In genomic region chr19:43715776-43716175, GRCh38 we compare ENCODE assay signal across 17 cellular contexts. TPM values are rescaled to one million over a fixed set of nuclear protein-coding genes. Genes with fewer than 3 reads are reported as not detected.
DNase-seq lines count a peak whose midpoint lies in the region; ATAC-seq, FAIRE-seq and TF ChIP-seq lines count a peak whose summit lies in the region.
"Had no signal": no experiment of that assay in that cellular context is flagged by ENCODE, and none has a peak within 500 bp of the region (broad histone marks: within the 10 kb centered on the region; RNA-seq: fewer than 3 reads in every experiment).

A gene with protein sequence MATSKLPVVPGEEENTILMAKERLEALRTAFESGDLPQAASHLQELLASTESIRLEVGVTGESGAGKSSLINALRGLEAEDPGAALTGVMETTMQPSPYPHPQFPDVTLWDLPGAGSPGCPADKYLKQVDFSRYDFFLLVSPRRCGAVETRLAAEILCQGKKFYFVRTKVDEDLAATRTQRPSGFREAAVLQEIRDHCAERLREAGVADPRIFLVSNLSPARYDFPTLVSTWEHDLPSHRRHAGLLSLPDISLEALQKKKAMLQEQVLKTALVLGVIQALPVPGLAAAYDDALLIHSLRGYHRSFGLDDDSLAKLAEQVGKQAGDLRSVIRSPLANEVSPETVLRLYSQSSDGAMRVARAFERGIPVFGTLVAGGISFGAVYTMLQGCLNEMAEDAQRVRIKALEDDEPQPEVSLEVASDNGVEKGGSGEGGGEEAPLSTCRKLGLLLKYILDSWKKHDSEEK (plus strand): TSS chr19:43716076. CDS start chr19:43718559, 2,483 bp downstream.

- H3K27ac ChIP-seq in GM23338 (ENCODE audit: low read depth) (no peak within 1 kb of the TSS), H1 (ENCODE audit: low read depth, low read length) (no peak within 1 kb of the TSS), neural progenitor cell (no peak within 1 kb of the TSS), mesendoderm (ENCODE audit: low read depth, low read length) (no peak within 1 kb of the TSS), dorsolateral prefrontal cortex (no peak within 1 kb of the TSS)
- H3K27ac ChIP-seq: BLaER1 had no signal

- FAIRE-seq in H1 (lab: Jason Lieb, UNC): no peak

- TF ChIP-seq RAD21 in H1 (IDR thresholded peaks at IDR 0.05 in 1 of 2, conservative IDR thresholded peaks at IDR 0.05 in 1 of 2; ENCODE audit: low read depth in 2 of 2, low read length in 2 of 2): no peak

- H3K4me3 ChIP-seq in GM23338 (no peak within 1 kb of the TSS), H1 (ENCODE audit: extremely low read depth in 1 of 4, insufficient read depth in 2 of 4, low read depth in 3 of 4, low read length in 4 of 4) (no peak within 1 kb of the TSS), neural progenitor cell (no peak within 1 kb of the TSS), mesendoderm (ENCODE audit: low read length) (no peak within 1 kb of the TSS), dorsolateral prefrontal cortex (no peak within 1 kb of the TSS)
- H3K4me3 ChIP-seq: BLaER1, HAP-1 had no signal

- intact Hi-C loops in dorsolateral prefrontal cortex (cut with DNase I): no loop called here

- TF ChIP-seq CTCF in GM23338 (conservative IDR thresholded peaks at IDR 0.05; ENCODE audit: low read depth in 2 of 2) (no peak), H1 (IDR thresholded peaks at IDR 0.05; ENCODE audit: control extremely low read depth in 1 of 3, insufficient read depth in 1 of 3, low read depth in 1 of 3, low read length in 3 of 3) (no peak), neural progenitor cell (IDR thresholded peaks at IDR 0.05) (no peak), type B pancreatic cell (conservative IDR thresholded peaks at IDR 0.05) (no peak), dorsolateral prefrontal cortex (IDR thresholded peaks at IDR 0.05 in 54 of 56, conservative IDR thresholded peaks at IDR 0.05 in 2 of 56; ENCODE audit: low read depth in 1 of 56, partially characterized antibody in 56 of 56) (no peak)

- no peak within 1 kb of the TSS for H3K27ac Mint-ChIP-seq in GM23338
- H3K27ac Mint-ChIP-seq in neural progenitor cell: peak within 1 kb of the TSS; percentile 69
- peak within 1 kb of the TSS; percentile 16 for H3K27ac Mint-ChIP-seq in type B pancreatic cell
- H3K27ac Mint-ChIP-seq: CD4-positive, CD25-positive, alpha-beta regulatory T cell had no signal

- DNase-seq in GM23338 (ENCODE audit: low spot score): no peak
- DNase-seq in H1 (ENCODE audit: low read depth in 1 of 2, low spot score in 2 of 2): no peak
- DNase-seq in neural progenitor cell (ENCODE audit: low spot score): no peak
- DNase-seq in type B pancreatic cell (ENCODE audit: extremely low spot score, unreplicated experiment): no peak
- no peak for DNase-seq in mesendoderm
- DNase-seq in dorsolateral prefrontal cortex: no peak
- DNase-seq: 8988T; AML-193; Calu3; CD4-positive, CD25-positive, alpha-beta regulatory T cell; DMS 273 treated with DMSO at 0.1 percent for 48 hours; GOT3 had no signal

- H3K18ac ChIP-seq in H1 (ENCODE audit: extremely low read depth, low read length): no peak within 1 kb of the TSS; the same call in 1 of the 2 replicates
- H3K18ac ChIP-seq in mesendoderm (ENCODE audit: low read length): no peak within 1 kb of the TSS

- ATAC-seq in GM23338 (no peak), GM19397 (IDR thresholded peaks at IDR 0.05; ENCODE audit: unreplicated experiment) (no peak)

- CTCF ChIA-PET in H1 (lab: Charles Lee; ENCODE audit: partially characterized antibody): interaction anchor here (0.6 to 1.8 kb wide), 4 partner anchors 16 to 69 kb away, joined by 3 to 10 read pairs (median 4); no protein-coding TSS in a partner anchor

- no peaks in the 10 kb centered on the region for H3K23me2 ChIP-seq in H1 (ENCODE audit: low read depth, low read length)

- H3K4me2 ChIP-seq in GM23338 (no peak within 1 kb of the TSS), H1 (ENCODE audit: insufficient read depth in 1 of 2, low read depth in 2 of 2, low read length in 2 of 2) (no peak within 1 kb of the TSS), neural progenitor cell (no peak within 1 kb of the TSS), mesendoderm (ENCODE audit: low read length) (no peak within 1 kb of the TSS)
- H3K4me2 ChIP-seq: BLaER1 had no signal

- POLR2A ChIA-PET in H1 (lab: Charles Lee; ENCODE audit: partially characterized antibody): interaction anchor here (1.3 to 1.4 kb wide), 2 partner anchors 12 to 28 kb away, joined by 3 to 4 read pairs; no protein-coding TSS in a partner anchor

- H4K20me1 ChIP-seq in GM23338 (replicated peaks; ENCODE audit: insufficient read depth) (no peaks in the 10 kb centered on the region), H1 (replicated peaks in 1 of 2; ENCODE audit: control insufficient read depth in 1 of 2, insufficient read depth in 2 of 2, low read length in 2 of 2) (no peaks in the 10 kb centered on the region), neural progenitor cell (ENCODE audit: low read depth) (no peaks in the 10 kb centered on the region)
- H4K20me1 ChIP-seq: BLaER1 had no signal

- H3K27me3 Mint-ChIP-seq in GM23338 (ENCODE audit: insufficient read depth, low read depth, poor library complexity) (peaks cover 5% of the 10 kb centered on the region), neural progenitor cell (ENCODE audit: insufficient read depth, low read depth) (peaks cover 4% of the 10 kb centered on the region), type B pancreatic cell (peaks cover 3% of the 10 kb centered on the region)

- no peak within 1 kb of the TSS for H2BK12ac ChIP-seq in H1 (ENCODE audit: low read depth, low read length)

- H3K79me1 ChIP-seq in H1 (ENCODE audit: low read depth, low read length) (no peaks in the 10 kb centered on the region), mesendoderm (ENCODE audit: low read length) (no peaks in the 10 kb centered on the region)

- no peak within 1 kb of the TSS for H3K14ac ChIP-seq in H1 (ENCODE audit: insufficient read length)

- H3K4me1 ChIP-seq in GM23338 (ENCODE audit: insufficient read depth) (no peaks in the 10 kb centered on the region), H1 (replicated peaks in 1 of 4; ENCODE audit: control insufficient read depth in 3 of 4, insufficient read depth in 4 of 4, low read length in 3 of 4) (no peaks in the 10 kb centered on the region), neural progenitor cell (peaks cover 4% of the 10 kb centered on the region), mesendoderm (ENCODE audit: control insufficient read depth, low read depth, low read length) (no peaks in the 10 kb centered on the region)
- H3K4me1 ChIP-seq: BLaER1, HAP-1 had no signal

- no peak for TF ChIP-seq POLR2A in H1 (IDR thresholded peaks at IDR 0.05; ENCODE audit: control extremely low read depth in 1 of 2, low read depth in 2 of 2, low read length in 2 of 2)

- H3K27me3 ChIP-seq in GM23338 (ENCODE audit: insufficient read depth) (no peaks in the 10 kb centered on the region), H1 (replicated peaks in 1 of 4; ENCODE audit: control insufficient read depth in 3 of 4, extremely low read depth in 1 of 4, insufficient read depth in 3 of 4, low read length in 3 of 4) (no peaks in the 10 kb centered on the region), neural progenitor cell (no peaks in the 10 kb centered on the region), mesendoderm (ENCODE audit: insufficient read depth, low read length, poor library complexity) (no peaks in the 10 kb centered on the region), dorsolateral prefrontal cortex (no peaks in the 10 kb centered on the region)
- H3K27me3 ChIP-seq: BLaER1 had no signal

- no peak within 1 kb of the TSS for H3K4ac ChIP-seq in H1 (replicated peaks; ENCODE audit: insufficient read length, low read depth, low read length)
- no peak within 1 kb of the TSS for H3K4ac ChIP-seq in mesendoderm (ENCODE audit: low read depth, low read length)

- H2BK20ac ChIP-seq in H1 (ENCODE audit: low read length): no peak within 1 kb of the TSS

- H3K36me3 Mint-ChIP-seq in GM23338 (ENCODE audit: low read depth) (no peaks in the 10 kb centered on the region), neural progenitor cell (no peaks in the 10 kb centered on the region), type B pancreatic cell (no peaks in the 10 kb centered on the region)
- H3K36me3 Mint-ChIP-seq: CD4-positive, CD25-positive, alpha-beta regulatory T cell had no signal

- H3K23ac ChIP-seq in H1 (ENCODE audit: insufficient read length) (no peak within 1 kb of the TSS), mesendoderm (ENCODE audit: low read length) (no peak within 1 kb of the TSS)

- no peak within 1 kb of the TSS for H3K4me3 Mint-ChIP-seq in GM23338
- no peak within 1 kb of the TSS for H3K4me3 Mint-ChIP-seq in neural progenitor cell
- no peak within 1 kb of the TSS for H3K4me3 Mint-ChIP-seq in type B pancreatic cell
- H3K4me3 Mint-ChIP-seq: CD4-positive, CD25-positive, alpha-beta regulatory T cell had no signal

- H2AFZ ChIP-seq in GM23338: peak within 1 kb of the TSS; percentile 72
- 0 out of 2 replicates have a peak within 1 kb of the TSS, but pooled peaks have one; percentile 9 for H2AFZ ChIP-seq in H1 (ENCODE audit: low read length)
- no peak within 1 kb of the TSS for H2AFZ ChIP-seq in neural progenitor cell (replicated peaks)

- 63% methylated on average over 3 of the region's 4 CpGs; no CpG with 5 or more reads in 1 of the 2 experiments for WGBS in H1 (ENCODE audit: extremely low coverage in 1 of 2, insufficient coverage in 1 of 2, insufficient read length in 1 of 2, insufficient replicate concordance in 2 of 2, low coverage in 1 of 2, low lambda C conversion rate in 2 of 2, missing lambda C conversion rate in 1 of 2), 2 experiments
- no CpG with 5 or more reads among the region's 4 CpGs for WGBS in mesendoderm (ENCODE audit: extremely low coverage, insufficient coverage, low lambda C conversion rate)

- no peaks in the 10 kb centered on the region for H3K9me2 ChIP-seq in GM23338 (ENCODE audit: insufficient read depth)

- H3K36me3 ChIP-seq in GM23338 (ENCODE audit: insufficient read depth) (no peaks in the 10 kb centered on the region), H1 (ENCODE audit: control insufficient read depth in 2 of 4, insufficient read depth in 4 of 4, low read length in 3 of 4) (no peaks in the 10 kb centered on the region), neural progenitor cell (no peaks in the 10 kb centered on the region), mesendoderm (ENCODE audit: control insufficient read depth, insufficient read depth, low read length) (no peaks in the 10 kb centered on the region)
- H3K36me3 ChIP-seq: BLaER1, HAP-1 had no signal

- H3F3A ChIP-seq in GM23338 (replicated peaks; ENCODE audit: low read depth): no peaks in the 10 kb centered on the region
- H3F3A ChIP-seq in neural progenitor cell (ENCODE audit: low read depth): no peaks in the 10 kb centered on the region

- TF ChIP-seq EP300 in H1 (IDR thresholded peaks at IDR 0.05; ENCODE audit: borderline replicate concordance in 1 of 2, low read depth in 2 of 2, low read length in 2 of 2): no peak

- H4K5ac ChIP-seq in H1 (ENCODE audit: insufficient read length, low read depth, low read length): no peak within 1 kb of the TSS
- H4K5ac ChIP-seq in mesendoderm (ENCODE audit: low read length): no peak within 1 kb of the TSS

- no peaks in the 10 kb centered on the region for H3K79me2 ChIP-seq in GM23338 (replicated peaks; ENCODE audit: insufficient read depth)
- H3K79me2 ChIP-seq in H1 (ENCODE audit: control insufficient read depth in 1 of 2, insufficient read depth in 2 of 2, low read length in 2 of 2): no peaks in the 10 kb centered on the region
- H3K79me2 ChIP-seq in neural progenitor cell (ENCODE audit: low read depth): no peaks in the 10 kb centered on the region
- H3K79me2 ChIP-seq in mesendoderm (ENCODE audit: control insufficient read depth, insufficient read depth, low read length): no peaks in the 10 kb centered on the region

- H2AK5ac ChIP-seq in H1 (ENCODE audit: low read depth, low read length): no peak within 1 kb of the TSS
- H2AK5ac ChIP-seq in mesendoderm (ENCODE audit: low read length): no peak within 1 kb of the TSS

- H2BK5ac ChIP-seq in H1 (ENCODE audit: low read depth, low read length) (no peak within 1 kb of the TSS), mesendoderm (ENCODE audit: low read length) (no peak within 1 kb of the TSS)

- no peak within 1 kb of the TSS for H2BK120ac ChIP-seq in H1 (replicated peaks; ENCODE audit: low read depth, low read length)
- H2BK120ac ChIP-seq in mesendoderm (ENCODE audit: low read depth, low read length): no peak within 1 kb of the TSS

- H4K8ac ChIP-seq in H1 (ENCODE audit: extremely low read depth, insufficient read depth, low read length): no peak within 1 kb of the TSS
- no peak within 1 kb of the TSS for H4K8ac ChIP-seq in mesendoderm (ENCODE audit: low read depth, low read length)

- H3K9me3 ChIP-seq in H1 (ENCODE audit: insufficient read depth in 2 of 2, low read depth in 1 of 2, low read length in 1 of 2) (no peaks in the 10 kb centered on the region), neural progenitor cell (ENCODE audit: low read depth) (no peaks in the 10 kb centered on the region)
- H3K9me3 ChIP-seq: BLaER1, HAP-1 had no signal

- H3K56ac ChIP-seq in H1 (replicated peaks; ENCODE audit: insufficient read length, low read depth, low read length): no peak within 1 kb of the TSS
- H3K56ac ChIP-seq in mesendoderm (ENCODE audit: low read length): no peak within 1 kb of the TSS

- H3K9me3 Mint-ChIP-seq in GM23338 (no peaks in the 10 kb centered on the region), neural progenitor cell (no peaks in the 10 kb centered on the region), type B pancreatic cell (no peaks in the 10 kb centered on the region)

- no peaks in the 10 kb centered on the region for H3K4me1 Mint-ChIP-seq in GM23338
- H3K4me1 Mint-ChIP-seq in neural progenitor cell: peaks cover 5% of the 10 kb centered on the region
- H3K4me1 Mint-ChIP-seq in type B pancreatic cell (ENCODE audit: unreplicated experiment): no peaks in the 10 kb centered on the region
- H3K4me1 Mint-ChIP-seq: CD4-positive, CD25-positive, alpha-beta regulatory T cell had no signal

- no peak within 1 kb of the TSS for H4K91ac ChIP-seq in H1 (replicated peaks; ENCODE audit: insufficient read length, low read length)

- H2BK15ac ChIP-seq in H1 (ENCODE audit: low read length): no peak within 1 kb of the TSS
- H2BK15ac ChIP-seq in mesendoderm (replicated peaks; ENCODE audit: low read depth): no peak within 1 kb of the TSS

- H3K9ac ChIP-seq in H1 (replicated peaks in 1 of 4; ENCODE audit: extremely low read depth in 1 of 4, low read depth in 3 of 4, low read length in 3 of 4): no peak within 1 kb of the TSS
- H3K9ac ChIP-seq in neural progenitor cell: no peak within 1 kb of the TSS
- H3K9ac ChIP-seq in mesendoderm (ENCODE audit: low read length): no peak within 1 kb of the TSS
- H3K9ac ChIP-seq: BLaER1 had no signal

RNA-seq across cellular contexts. Expression of the gene that starts here (rescaled TPM):
- not detected in 2 replicates for total RNA-seq in GM23338 (2014; rRNA removed; shearing (Covaris generic))
- polyA plus RNA-seq in GM23338 (2016; fragmentation: Nextera tagmentation; extraction: Ambion mirVana): not detected in 2 replicates
- not detected in 2 replicates for total RNA-seq in H1 (2021; fragmentation: NEBNext Ultra II Directional; extraction: Animal tissue kit (Norgen Biotek cat#: 25700))
- polyA plus RNA-seq in H1 (2011; rRNA removed): not detected in 2 replicates
- not detected for polyA plus RNA-seq in H1 (2011; cell fraction: cytosol; rRNA removed)
- polyA plus RNA-seq in H1 (2011; cell fraction: nucleus; rRNA removed): not detected
- not detected in 4 replicates for polyA plus RNA-seq in H1 (2012, experiment 1 of 2)
- polyA plus RNA-seq in H1 (2012, experiment 2 of 2): not detected
- not detected for polyA plus RNA-seq in H1 (2013, experiment 1 of 2)
- polyA plus RNA-seq in H1 (2013, experiment 2 of 2): 0.06 TPM
- not detected in 2 replicates for polyA minus RNA-seq in H1 (2011; rRNA and poly(A)+ RNA removed)
- not detected for polyA minus RNA-seq in H1 (2011; cell fraction: cytosol; rRNA and poly(A)+ RNA removed)
- not detected for polyA minus RNA-seq in H1 (2011; cell fraction: nucleus; rRNA and poly(A)+ RNA removed)
- not detected in 2 replicates for total RNA-seq in neural progenitor cell (ENCODE audit: low replicate concordance)
- not detected in 2 replicates for total RNA-seq in type B pancreatic cell (ENCODE audit: low replicate concordance)
- not detected for polyA plus RNA-seq in mesendoderm (2013, experiment 1 of 2)
- polyA plus RNA-seq in mesendoderm (2013, experiment 2 of 2): not detected
- not detected for total RNA-seq in dorsolateral prefrontal cortex
- total RNA-seq: Calu3; CD4-positive, CD25-positive, alpha-beta regulatory T cell; Daoy; HT1080 had no signal
- polyA plus RNA-seq: CD4-positive, CD25-positive, alpha-beta regulatory T cell had no signal
